Comparison of ENCODE assay signal across 13 cellular contexts in genomic region chr6:41600499-41601247, GRCh38. TPM values are rescaled to one million over a fixed set of nuclear protein-coding genes. Genes with fewer than 3 reads are reported as not detected.
"Had no signal": no experiment of that assay in that cellular context is flagged by ENCODE, and none has a peak within 500 bp of the region (broad histone marks: within the 10 kb centered on the region; RNA-seq: fewer than 3 reads in every experiment).

No MANE protein-coding gene starts in this region.

- H3K36me3 ChIP-seq: breast epithelium had no signal

- H3K27me3 ChIP-seq: breast epithelium, esophagus muscularis mucosa had no signal

- H3K27ac Mint-ChIP-seq: activated CD4-positive, alpha-beta T cell treated with anti-CD3 and anti-CD28 coated beads, Interleukin-2, amount 10 ng/mL, durations not matched to agents 24 days and 14 days; activated naive CD8-positive, alpha-beta T cell; naive thymus-derived CD4-positive, alpha-beta T cell; T-helper 1 cell treated with Interleukin-12 subunit alpha and Interleukin-12 subunit beta and Interleukin-4 antibody, amounts not matched to agents 30 μg/mL and 1 μg/mL, for 36 hours had no signal

- DNase-seq: activated CD4-positive, alpha-beta T cell treated with anti-CD3 and anti-CD28 coated beads, Interleukin-2, amount 10 ng/mL, durations not matched to agents 24 days and 14 days; amygdala; naive thymus-derived CD4-positive, alpha-beta T cell; stimulated activated naive CD4-positive, alpha-beta T cell had no signal

- H3K9me3 ChIP-seq: breast epithelium, esophagus muscularis mucosa, suprapubic skin had no signal

- H3K27ac ChIP-seq: breast epithelium, skin epidermis, suprapubic skin had no signal

- H3K4me3 Mint-ChIP-seq: activated CD4-positive, alpha-beta T cell treated with anti-CD3 and anti-CD28 coated beads, Interleukin-2, amount 10 ng/mL, durations not matched to agents 24 days and 14 days; activated naive CD8-positive, alpha-beta T cell; naive thymus-derived CD4-positive, alpha-beta T cell; T-helper 1 cell treated with Interleukin-12 subunit alpha and Interleukin-12 subunit beta and Interleukin-4 antibody, amounts not matched to agents 30 μg/mL and 1 μg/mL, for 36 hours; type B pancreatic cell had no signal

- H3K9me3 Mint-ChIP-seq: activated CD4-positive, alpha-beta T cell treated with anti-CD3 and anti-CD28 coated beads, Interleukin-2, amount 10 ng/mL, durations not matched to agents 24 days and 14 days; T-helper 1 cell treated with Interleukin-12 subunit alpha and Interleukin-12 subunit beta and Interleukin-4 antibody, amounts not matched to agents 30 μg/mL and 1 μg/mL, for 36 hours; type B pancreatic cell had no signal

- H3K36me3 Mint-ChIP-seq: activated naive CD8-positive, alpha-beta T cell; type B pancreatic cell had no signal

- ATAC-seq: naive thymus-derived CD4-positive, alpha-beta T cell had no signal

- H3K4me3 ChIP-seq: breast epithelium, esophagus muscularis mucosa, skin epidermis, suprapubic skin had no signal

RNA-seq across cellular contexts. Expression of gene MDFI, which starts 37.6 kb away (rescaled TPM):
- total RNA-seq: activated CD4-positive, alpha-beta T cell treated with anti-CD3 and anti-CD28 coated beads, Interleukin-2, amount 10 ng/mL, durations not matched to agents 24 days and 14 days; fibroblast of villous mesenchyme; mononuclear cell; naive thymus-derived CD4-positive, alpha-beta T cell had no signal
- polyA plus RNA-seq: naive thymus-derived CD4-positive, alpha-beta T cell had no signal
